In genomic region chr12:121579190-121579791, GRCh38 we compare ENCODE assay signal across 8 cellular contexts. TPM values are rescaled to one million over a fixed set of nuclear protein-coding genes. Genes with fewer than 3 reads are reported as not detected.
DNase-seq lines count a peak whose midpoint lies in the region; ATAC-seq, FAIRE-seq and TF ChIP-seq lines count a peak whose summit lies in the region.

No MANE protein-coding gene starts in this region.

- FAIRE-seq in H54 (lab: Jason Lieb, UNC): no peak

- H3K27ac Mint-ChIP-seq in WTC11: peak overlapping the region; percentile 100

- TF ChIP-seq POLR2A in H54 (IDR thresholded peaks at IDR 0.05; ENCODE audit: low read depth, low read length): peak; percentile 28; the same call in 1 of the 2 replicates

- no peak for TF ChIP-seq CTCF in WTC11 (IDR thresholded peaks at IDR 0.05)
- TF ChIP-seq CTCF in coronary artery (IDR thresholded peaks at IDR 0.05): no peak

- no peaks in the 10 kb centered on the region for H3K27me3 Mint-ChIP-seq in WTC11 (ENCODE audit: low read depth)

- in situ Hi-C loops in ACHN (cut with HindIII; ENCODE audit: low pct_ligation_motif_present, low pct_unique_long_range_greater_than_20kb, low sequenced_read_pairs): no loop called here

- POLR2A ChIA-PET in WTC11 (lab: Charles Lee): interaction anchor here (0.5 to 6.9 kb wide), 11 partner anchors 27 to 1378 kb away, joined by 3 to 73 read pairs (median 6); partner anchors contain the start of genes ORAI1 and RPLP0

- DNase-seq in ACHN (peak; percentile 39), H54 (ENCODE audit: insufficient read length, low spot score) (no peak), WTC11 (ENCODE audit: low spot score) (peak; percentile 45), coronary artery (ENCODE audit: low spot score) (no peak), medulla oblongata (ENCODE audit: extremely low spot score) (peak; percentile 43), substantia nigra (lab: John Stamatoyannopoulos, UW) (peak in 30 of 49 donors; percentile 6 to 53 (median 30)), HPDE6-E6E7 (ENCODE audit: extremely low spot score) (no peak)

- H3K27ac ChIP-seq in coronary artery (peak overlapping the region; percentile 55 to 74), substantia nigra (ENCODE audit: low read depth, low read length, poor library complexity, severe bottlenecking) (peak overlapping the region; percentile 81)

- peaks cover 50% of the 10 kb centered on the region for H3K4me1 Mint-ChIP-seq in WTC11

- H3K9me3 Mint-ChIP-seq in WTC11: no peaks in the 10 kb centered on the region

- H3K4me3 ChIP-seq in coronary artery: peak overlapping the region; percentile 87

- H3K36me3 Mint-ChIP-seq in WTC11: peaks cover 20% of the 10 kb centered on the region

- CTCF ChIA-PET in WTC11 (lab: Charles Lee): interaction anchor here (0.7 to 6.0 kb wide), 8 partner anchors 13 to 100 kb away, joined by 3 to 61 read pairs (median 6); partner anchors contain the start of gene ORAI1

- ATAC-seq in WTC11 (no peak), HG03135 (IDR thresholded peaks at IDR 0.05; ENCODE audit: unreplicated experiment) (no peak)

- H3K4me3 Mint-ChIP-seq in WTC11: peak overlapping the region; percentile 99

TF ChIP-seq in WTC11, 78 proteins besides CTCF, POLR2A, EP300 and RAD21:
- TF ChIP-seq ZNF532 (CRISPR knock-in tag; IDR thresholded peaks at IDR 0.05; ENCODE audit: borderline replicate concordance): no peak
- TF ChIP-seq OVOL2 (CRISPR knock-in tag; IDR thresholded peaks at IDR 0.05; ENCODE audit: borderline replicate concordance): no peak
- no peak for TF ChIP-seq ARID4B (CRISPR knock-in tag; IDR thresholded peaks at IDR 0.05; ENCODE audit: borderline replicate concordance)
- no peak for TF ChIP-seq FOXP1 (CRISPR knock-in tag; IDR thresholded peaks at IDR 0.05; ENCODE audit: borderline replicate concordance)
- no peak for TF ChIP-seq MYBL2 (CRISPR knock-in tag; IDR thresholded peaks at IDR 0.05)
- TF ChIP-seq, protein P1, sequence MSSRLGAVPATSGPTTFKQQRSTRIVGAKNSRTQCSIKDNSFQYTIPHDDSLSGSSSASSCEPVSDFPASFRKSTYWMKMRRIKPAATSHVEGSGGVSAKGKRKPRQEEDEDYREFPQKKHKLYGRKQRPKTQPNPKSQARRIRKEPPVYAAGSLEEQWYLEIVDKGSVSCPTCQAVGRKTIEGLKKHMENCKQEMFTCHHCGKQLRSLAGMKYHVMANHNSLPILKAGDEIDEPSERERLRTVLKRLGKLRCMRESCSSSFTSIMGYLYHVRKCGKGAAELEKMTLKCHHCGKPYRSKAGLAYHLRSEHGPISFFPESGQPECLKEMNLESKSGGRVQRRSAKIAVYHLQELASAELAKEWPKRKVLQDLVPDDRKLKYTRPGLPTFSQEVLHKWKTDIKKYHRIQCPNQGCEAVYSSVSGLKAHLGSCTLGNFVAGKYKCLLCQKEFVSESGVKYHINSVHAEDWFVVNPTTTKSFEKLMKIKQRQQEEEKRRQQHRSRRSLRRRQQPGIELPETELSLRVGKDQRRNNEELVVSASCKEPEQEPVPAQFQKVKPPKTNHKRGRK (CRISPR knock-in tag; IDR thresholded peaks at IDR 0.05; ENCODE audit: borderline replicate concordance): no peak
- no peak for TF ChIP-seq ZNF121 (CRISPR knock-in tag; IDR thresholded peaks at IDR 0.05)
- TF ChIP-seq GTF2I (CRISPR knock-in tag; conservative IDR thresholded peaks at IDR 0.05): no peak
- TF ChIP-seq KAT7 (CRISPR knock-in tag; IDR thresholded peaks at IDR 0.05; ENCODE audit: borderline replicate concordance): no peak
- no peak for TF ChIP-seq SP1 (CRISPR knock-in tag; conservative IDR thresholded peaks at IDR 0.05)
- no peak for TF ChIP-seq MXD4 (CRISPR knock-in tag; IDR thresholded peaks at IDR 0.05; ENCODE audit: borderline replicate concordance)
- no peak for TF ChIP-seq ZNF263 (CRISPR knock-in tag; IDR thresholded peaks at IDR 0.05; ENCODE audit: low read depth)
- TF ChIP-seq ZNF232 (CRISPR knock-in tag; IDR thresholded peaks at IDR 0.05): no peak
- TF ChIP-seq ZBTB43 (CRISPR knock-in tag; IDR thresholded peaks at IDR 0.05): no peak

RNA-seq across cellular contexts. Expression of gene KDM2B, which starts 1.5 kb away (rescaled TPM):
- total RNA-seq in WTC11 (2021): 147 to 155 TPM (median 152 TPM) in 3 replicates

RNA-seq across cellular contexts. Expression of gene ORAI1, which starts 47.0 kb away (rescaled TPM):
- total RNA-seq in WTC11 (2021): 27.7 to 28.9 TPM (median 28.6 TPM) in 3 replicates

Comparison
In these comparisons a context has a peak if more than half of its experiments do, and no peak if none do; other contexts are left out.
1. DNase-seq: peak in ACHN (single experiment), WTC11 (single experiment), medulla oblongata (single experiment) and substantia nigra (30 of 49); none in H54 (single experiment), coronary artery (single experiment) and HPDE6-E6E7 (single experiment).